In genomic region chr2:9952856-9953503, GRCh38 we compare ENCODE assay signal across 10 cellular contexts. TPM values are rescaled to one million over a fixed set of nuclear protein-coding genes. Genes with fewer than 3 reads are reported as not detected.
DNase-seq lines count a peak whose midpoint lies in the region; ATAC-seq and TF ChIP-seq lines count a peak whose summit lies in the region.
"Had no signal": no experiment of that assay in that cellular context is flagged by ENCODE, and none has a peak within 500 bp of the region (broad histone marks: within the 10 kb centered on the region; RNA-seq: fewer than 3 reads in every experiment).

No MANE protein-coding gene starts in this region.

- no peaks in the 10 kb centered on the region for H3K4me1 ChIP-seq in iPS-15b (ENCODE audit: control insufficient read depth, insufficient read depth, low read length)
- H3K4me1 ChIP-seq in subcutaneous abdominal adipose tissue (ENCODE audit: control insufficient read depth in 5 of 5, insufficient read depth in 5 of 5, low read length in 5 of 5): peaks cover 2 to 26% (median 24%) of the 10 kb centered on the region in 5 donors

- H3K9me3 ChIP-seq in WERI-Rb-1 (ENCODE audit: severe bottlenecking): no peaks in the 10 kb centered on the region
- H3K9me3 ChIP-seq in iPS-15b (ENCODE audit: control insufficient read depth, insufficient read depth, low read length): no peaks in the 10 kb centered on the region
- H3K9me3 ChIP-seq in subcutaneous abdominal adipose tissue (ENCODE audit: control insufficient read depth in 5 of 5, low read length in 5 of 5): no peaks in the 10 kb centered on the region

- H3K27ac Mint-ChIP-seq in activated T-cell treated with anti-CD3 and anti-CD28 coated beads, Interleukin-2, amount 50 U/mL, for 72 hours: no peak overlapping the region

- H3K4me3 Mint-ChIP-seq in activated T-cell treated with anti-CD3 and anti-CD28 coated beads, Interleukin-2, amount 50 U/mL, for 72 hours: peak overlapping the region; percentile 73 to 78

- H3K27me3 ChIP-seq in WERI-Rb-1 (ENCODE audit: insufficient read depth, low read depth, severe bottlenecking) (no peaks in the 10 kb centered on the region), iPS-15b (ENCODE audit: control insufficient read depth, insufficient read depth, low read length) (peaks cover 35% of the 10 kb centered on the region), subcutaneous abdominal adipose tissue (ENCODE audit: control insufficient read depth in 5 of 5, insufficient read depth in 4 of 5, low read length in 5 of 5) (no peaks in the 10 kb centered on the region)

- peaks cover 6% of the 10 kb centered on the region for H3K4me1 Mint-ChIP-seq in activated T-cell treated with anti-CD3 and anti-CD28 coated beads, Interleukin-2, amount 50 U/mL, for 72 hours (ENCODE audit: low read depth)

- H3K36me3 ChIP-seq in WERI-Rb-1 (peaks cover 21% of the 10 kb centered on the region), iPS-15b (ENCODE audit: control insufficient read depth, insufficient read depth, low read length) (peaks cover 2% of the 10 kb centered on the region), subcutaneous abdominal adipose tissue (ENCODE audit: control insufficient read depth in 5 of 5, insufficient read depth in 5 of 5, low read length in 5 of 5) (peaks cover 0 to 3% (median 0%) of the 10 kb centered on the region in 5 donors)

- no peaks in the 10 kb centered on the region for H3K36me3 Mint-ChIP-seq in activated T-cell treated with anti-CD3 and anti-CD28 coated beads, Interleukin-2, amount 50 U/mL, for 72 hours (ENCODE audit: insufficient read depth in 2 of 2)

- H3K27ac ChIP-seq in WERI-Rb-1: no peak overlapping the region
- H3K27ac ChIP-seq in subcutaneous abdominal adipose tissue (ENCODE audit: low read depth, low read length): no peak overlapping the region

- TF ChIP-seq CTCF in WERI-Rb-1 (IDR thresholded peaks at IDR 0.05; ENCODE audit: low read depth, low read length): no peak

- DNase-seq in activated T-cell treated with anti-CD3 and anti-CD28 coated beads, Interleukin-2, amount 50 U/mL, for 72 hours: no peak
- no peak for DNase-seq in activated T-cell treated with anti-CD3 and anti-CD28 coated beads for 4 hours
- no peak for DNase-seq in WERI-Rb-1
- no peak for DNase-seq in HUDEP-2 (lab: John Stamatoyannopoulos, UW; ENCODE audit: unreplicated experiment in 76 of 76)
- no peak for DNase-seq in stimulated activated CD4-positive, alpha-beta T cell treated with anti-CD3 and anti-CD28 coated beads, Interleukin-12 subunit alpha, Interleukin-12 subunit beta, amount 100 ng/mL, for 4 hours
- DNase-seq in kidney glomerular epithelial cell (lab: John Stamatoyannopoulos, UW): no peak
- DNase-seq: cortex of kidney, NCI-H1930 had no signal

- H3K9ac ChIP-seq in iPS-15b (ENCODE audit: low read depth, low read length): no peak overlapping the region
- H3K9ac ChIP-seq in subcutaneous abdominal adipose tissue (ENCODE audit: low read length in 5 of 5): no peak overlapping the region

- peaks cover 59% of the 10 kb centered on the region for H3K27me3 Mint-ChIP-seq in activated T-cell treated with anti-CD3 and anti-CD28 coated beads, Interleukin-2, amount 50 U/mL, for 72 hours (ENCODE audit: low read depth)

- no peak for ATAC-seq in activated T-cell treated with anti-CD3 and anti-CD28 coated beads, Interleukin-2, amount 50 U/mL, for 72 hours (replicated peaks in 1 of 2)

- peak overlapping the region; percentile 50; the same call in 1 of the 2 replicates for H3K4me3 ChIP-seq in WERI-Rb-1 (ENCODE audit: low read depth, low read length)
- peak overlapping the region; percentile 67 for H3K4me3 ChIP-seq in iPS-15b (ENCODE audit: low read depth, low read length)
- peak overlapping the region in 4 of 5 donors; percentile 69 to 75 (median 74) for H3K4me3 ChIP-seq in subcutaneous abdominal adipose tissue (ENCODE audit: low read depth in 1 of 5, low read length in 5 of 5)

- H3K9me3 Mint-ChIP-seq in activated T-cell treated with anti-CD3 and anti-CD28 coated beads, Interleukin-2, amount 50 U/mL, for 72 hours: no peaks in the 10 kb centered on the region

RNA-seq across cellular contexts. Expression of gene GRHL1, which starts 1.5 kb away (rescaled TPM):
- 1 to 10 TPM in 1 of 2 donors, under 1 TPM in 1; 0.83 to 1.1 TPM for total RNA-seq in activated T-cell treated with anti-CD3 and anti-CD28 coated beads, Interleukin-2, amount 50 U/mL, for 72 hours
